ENCODE assay signal across 8 cellular contexts in the genomic region with DNA sequence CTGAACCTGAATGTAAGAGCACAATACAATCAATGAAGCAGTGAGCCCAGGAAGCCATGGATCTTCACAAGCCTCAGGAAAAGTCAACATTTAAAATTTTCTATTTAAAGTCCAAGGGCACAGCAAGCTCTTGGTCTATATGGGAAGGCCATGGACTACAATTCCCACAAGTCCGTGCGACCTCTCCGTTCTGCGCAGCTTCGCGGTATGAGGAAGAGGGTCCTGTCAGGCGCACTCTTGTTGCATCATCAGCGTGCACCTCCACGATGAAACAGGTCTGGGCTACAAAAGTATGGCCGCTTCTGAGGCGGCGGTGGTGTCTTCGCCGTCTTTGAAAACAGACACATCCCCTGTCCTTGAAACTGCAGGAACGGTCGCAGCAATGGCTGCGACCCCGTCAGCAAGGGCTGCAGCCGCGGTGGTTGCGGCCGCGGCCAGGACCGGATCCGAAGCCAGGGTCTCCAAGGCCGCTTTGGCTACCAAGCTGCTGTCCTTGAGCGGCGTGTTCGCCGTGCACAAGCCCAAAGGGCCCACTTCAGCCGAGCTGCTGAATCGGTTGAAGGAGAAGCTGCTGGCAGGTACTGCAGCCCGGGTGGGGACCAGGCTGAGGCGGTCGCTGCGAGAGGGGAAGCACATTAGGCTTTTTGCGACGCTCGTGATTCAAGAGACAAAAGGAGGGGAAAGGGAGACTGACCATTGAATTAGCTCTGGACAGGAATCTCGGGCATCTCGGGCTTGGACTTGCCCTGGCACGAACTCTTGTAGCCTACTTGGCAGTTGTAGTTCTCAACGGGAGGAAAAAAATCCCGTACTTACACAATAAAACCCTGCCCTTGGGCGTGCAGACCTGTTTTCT. TPM values are rescaled to one million over a fixed set of nuclear protein-coding genes. Genes with fewer than 3 reads are reported as not detected.
DNase-seq lines count a peak whose midpoint lies in the region; ATAC-seq, FAIRE-seq and TF ChIP-seq lines count a peak whose summit lies in the region.

A gene (plus strand): TSS at position 234 of the 856 bp plus-strand sequence. CDS start 59 bp downstream, at position 293.

- peak; percentile 100 for ATAC-seq in HG02678 (IDR thresholded peaks at IDR 0.05; ENCODE audit: unreplicated experiment)
- peak; percentile 100 for ATAC-seq in activated naive CD8-positive, alpha-beta T cell treated with anti-CD3 and anti-CD28 coated beads, Interleukin-2, amount 10 ng/mL, durations not matched to agents 7 days and 5 days (ENCODE audit: low read depth)
- ATAC-seq in Right ventricle myocardium superior (ENCODE audit: poor library complexity): peak; percentile 99
- peak; percentile 100 for ATAC-seq in pancreas

- peak within 1 kb of the TSS; percentile 88 for H3K9ac ChIP-seq in SU-DHL-6 (ENCODE audit: low read length)

- H3K79me2 ChIP-seq in SU-DHL-6 (ENCODE audit: insufficient read depth, low read length): peaks cover 26% of the 10 kb centered on the region

- H3K4me1 ChIP-seq in pancreas (peaks cover 0 to 14% (median 10%) of the 10 kb centered on the region in 3 donors), tibial artery (peaks cover 0 to 24% (median 14%) of the 10 kb centered on the region in 4 donors)

- no peaks in the 10 kb centered on the region for H4K20me1 ChIP-seq in SU-DHL-6 (ENCODE audit: low read depth, low read length)

- no peaks in the 10 kb centered on the region for H3K9me3 ChIP-seq in SU-DHL-6 (ENCODE audit: insufficient read depth, low read length)
- no peaks in the 10 kb centered on the region for H3K9me3 ChIP-seq in pancreas
- H3K9me3 ChIP-seq in tibial artery: no peaks in the 10 kb centered on the region

- intact Hi-C loops in Right ventricle myocardium superior (cut with DNase I): no loop called here
- intact Hi-C loops in pancreas (cut with DNase I): no loop called here
- intact Hi-C loops in tibial artery (cut with DNase I; ENCODE audit: low total_unique reads): loop anchor here (10.0 kb wide), 1 partner anchor 113 kb away; a partner anchor contains a TSS

- H3K4me3 ChIP-seq in SU-DHL-6 (ENCODE audit: insufficient read depth, low read length, poor library complexity, severe bottlenecking) (peak within 1 kb of the TSS; percentile 82), pancreas (peak within 1 kb of the TSS; percentile 84 to 98 (median 88)), tibial artery (peak within 1 kb of the TSS; percentile 61 to 84)

- peaks cover 17% of the 10 kb centered on the region for H3K4me1 Mint-ChIP-seq in activated naive CD8-positive, alpha-beta T cell treated with anti-CD3 and anti-CD28 coated beads, Interleukin-2, amount 10 ng/mL, durations not matched to agents 7 days and 5 days

- peaks cover 2% of the 10 kb centered on the region for H3K36me3 Mint-ChIP-seq in activated naive CD8-positive, alpha-beta T cell treated with anti-CD3 and anti-CD28 coated beads, Interleukin-2, amount 10 ng/mL, durations not matched to agents 7 days and 5 days

- no peaks in the 10 kb centered on the region for H3F3A ChIP-seq in SU-DHL-6 (ENCODE audit: insufficient read depth)

- POLR2A ChIA-PET in activated naive CD8-positive, alpha-beta T cell treated with anti-CD3 and anti-CD28 coated beads, Interleukin-2, amount 10 ng/mL, durations not matched to agents 7 days and 5 days (lab: Charles Lee): interaction anchor here (0.7 to 0.8 kb wide), 3 partner anchors 9 to 400 kb away, joined by 3 to 4 read pairs (median 4); no protein-coding TSS in a partner anchor

- TF ChIP-seq CTCF in SU-DHL-6 (IDR thresholded peaks at IDR 0.05; ENCODE audit: insufficient read depth, low read length, poor library complexity, severe bottlenecking): no peak
- TF ChIP-seq CTCF in pancreas (IDR thresholded peaks at IDR 0.05): no peak
- TF ChIP-seq CTCF in tibial artery (IDR thresholded peaks at IDR 0.05): no peak

- H3K27ac ChIP-seq in SU-DHL-6 (ENCODE audit: low read depth, low read length): peak within 1 kb of the TSS; percentile 23; the same call in 1 of the 2 replicates
- H3K27ac ChIP-seq in pancreas: peak within 1 kb of the TSS; percentile 81 to 83 (median 83)
- peak within 1 kb of the TSS; percentile 64 to 87 for H3K27ac ChIP-seq in tibial artery

- TF ChIP-seq POLR2A in GM10847 (IDR thresholded peaks at IDR 0.05; ENCODE audit: extremely low read depth, insufficient read length): peak; percentile 71

- H3K4me2 ChIP-seq in SU-DHL-6 (ENCODE audit: low read depth, low read length, poor library complexity, severe bottlenecking): peak within 1 kb of the TSS; percentile 65

- H3K9me2 ChIP-seq in SU-DHL-6 (replicated peaks; ENCODE audit: insufficient read depth, low read length): no peaks in the 10 kb centered on the region

- peak; percentile 44 for DNase-seq in NCI-H128 (lab: John Stamatoyannopoulos, UW; ENCODE audit: unreplicated experiment)
- peak; percentile 77 for DNase-seq in activated naive CD8-positive, alpha-beta T cell treated with anti-CD3 and anti-CD28 coated beads, Interleukin-2, amount 10 ng/mL, durations not matched to agents 7 days and 5 days
- peak; percentile 95 for DNase-seq in Right ventricle myocardium superior
- DNase-seq in pancreas: peak; percentile 87 to 96 (median 92)
- DNase-seq in tibial artery: peak; percentile 94 to 95

- H3K36me3 ChIP-seq in SU-DHL-6 (ENCODE audit: low read length) (no peaks in the 10 kb centered on the region; the same call in 1 of the 2 replicates), pancreas (peaks cover 0 to 4% (median 0%) of the 10 kb centered on the region in 3 donors), tibial artery (peaks cover 5 to 20% (median 7%) of the 10 kb centered on the region in 3 donors)

- H3K27me3 ChIP-seq in SU-DHL-6 (ENCODE audit: low read length) (no peaks in the 10 kb centered on the region), pancreas (no peaks in the 10 kb centered on the region), tibial artery (no peaks in the 10 kb centered on the region)

- no peaks in the 10 kb centered on the region for H3K27me3 Mint-ChIP-seq in activated naive CD8-positive, alpha-beta T cell treated with anti-CD3 and anti-CD28 coated beads, Interleukin-2, amount 10 ng/mL, durations not matched to agents 7 days and 5 days

- peak within 1 kb of the TSS; percentile 88 for H3K4me3 Mint-ChIP-seq in activated naive CD8-positive, alpha-beta T cell treated with anti-CD3 and anti-CD28 coated beads, Interleukin-2, amount 10 ng/mL, durations not matched to agents 7 days and 5 days

- 0% methylated on average over 45 of the region's 45 CpGs for WGBS in pancreas, 2 donors

- peak within 1 kb of the TSS; percentile 91 for H3K27ac Mint-ChIP-seq in activated naive CD8-positive, alpha-beta T cell treated with anti-CD3 and anti-CD28 coated beads, Interleukin-2, amount 10 ng/mL, durations not matched to agents 7 days and 5 days

- no peaks in the 10 kb centered on the region for H3K9me3 Mint-ChIP-seq in activated naive CD8-positive, alpha-beta T cell treated with anti-CD3 and anti-CD28 coated beads, Interleukin-2, amount 10 ng/mL, durations not matched to agents 7 days and 5 days

- H2AFZ ChIP-seq in SU-DHL-6 (ENCODE audit: low read depth, low read length, severe bottlenecking): peak within 1 kb of the TSS; percentile 77

- peak; percentile 66 for FAIRE-seq in pancreas (lab: Jason Lieb, UNC)

RNA-seq across cellular contexts. Expression of the gene that starts here (rescaled TPM):
- 10 to 100 TPM; 12.3 to 14.4 TPM for total RNA-seq in activated naive CD8-positive, alpha-beta T cell treated with anti-CD3 and anti-CD28 coated beads, Interleukin-2, amount 10 ng/mL, durations not matched to agents 7 days and 5 days
- total RNA-seq in Right ventricle myocardium superior (12.0 TPM), pancreas (1 to 10 TPM; 4.0 to 9.2 (median 6.6) TPM)
- 1 to 10 TPM; 2.5 to 6.6 TPM for polyA plus RNA-seq in pancreas

Comparison
In these comparisons a context has a peak if more than half of its experiments do, and no peak if none do; other contexts are left out.
1. Peak in every context shown above with its lines: DNase-seq, ATAC-seq, H3K4me3 ChIP-seq and H3K27ac ChIP-seq.
2. DNase-seq: peak in every context shown above with its lines; median percentile 95 in Right ventricle myocardium superior; 94 in tibial artery; 92 in pancreas; 77 in activated naive CD8-positive, alpha-beta T cell treated with anti-CD3 and anti-CD28 coated beads, Interleukin-2, amount 10 ng/mL, durations not matched to agents 7 days and 5 days; 44 in NCI-H128.
3. H3K27ac ChIP-seq: peak in every context shown above with its lines; median percentile 83 in pancreas; 76 in tibial artery; 23 in SU-DHL-6.